1 cellular context compared by ENCODE assay signal in the genomic region with DNA sequence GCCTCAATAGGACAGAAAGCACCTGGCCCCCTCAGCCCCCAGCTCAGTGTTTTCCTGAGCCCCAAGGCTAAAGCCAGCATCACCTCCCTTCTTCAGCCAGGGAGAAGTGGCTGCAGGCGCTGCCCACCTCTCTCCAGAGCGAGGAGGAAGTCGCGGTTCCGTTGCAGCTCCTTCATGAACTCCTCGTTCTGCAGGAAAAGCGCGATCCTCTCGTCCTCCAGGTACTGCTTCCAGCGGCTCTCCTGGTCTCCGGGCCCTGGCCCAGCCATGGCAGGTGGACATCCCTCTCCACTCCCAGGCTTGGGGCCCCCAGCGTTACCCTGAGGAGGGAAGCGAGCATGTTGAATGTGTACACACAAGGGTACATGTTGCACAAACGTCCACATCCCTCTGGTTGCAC.
TF ChIP-seq lines count a peak whose summit lies in the region.

No MANE protein-coding gene starts in this region.

TF ChIP-seq in H1, 55 proteins besides CTCF, POLR2A, EP300 and RAD21 (continued from another document):
- no peak for TF ChIP-seq CHD2 (IDR thresholded peaks at IDR 0.05; ENCODE audit: low read length)
- TF ChIP-seq POLR2AphosphoS5 (IDR thresholded peaks at IDR 0.05; ENCODE audit: low read depth, low read length), result no peak
- TF ChIP-seq BRCA1 (IDR thresholded peaks at IDR 0.05; ENCODE audit: low read depth, low read length), result no peak
- no peak for TF ChIP-seq CEBPB (IDR thresholded peaks at IDR 0.05; ENCODE audit: low read depth, low read length)
- no peak for TF ChIP-seq ZNF274 (IDR thresholded peaks at IDR 0.05; ENCODE audit: borderline replicate concordance, extremely low read depth, low read length)
- no peak for TF ChIP-seq CHD1 (IDR thresholded peaks at IDR 0.05; ENCODE audit: low read depth, low read length)
- TF ChIP-seq KDM1A (IDR thresholded peaks at IDR 0.05; ENCODE audit: borderline replicate concordance, low read length), result no peak
- TF ChIP-seq RBBP5 (IDR thresholded peaks at IDR 0.05; ENCODE audit: borderline replicate concordance, low read depth, low read length), result no peak
